8 cellular contexts compared by ENCODE assay signal in the genomic region with DNA sequence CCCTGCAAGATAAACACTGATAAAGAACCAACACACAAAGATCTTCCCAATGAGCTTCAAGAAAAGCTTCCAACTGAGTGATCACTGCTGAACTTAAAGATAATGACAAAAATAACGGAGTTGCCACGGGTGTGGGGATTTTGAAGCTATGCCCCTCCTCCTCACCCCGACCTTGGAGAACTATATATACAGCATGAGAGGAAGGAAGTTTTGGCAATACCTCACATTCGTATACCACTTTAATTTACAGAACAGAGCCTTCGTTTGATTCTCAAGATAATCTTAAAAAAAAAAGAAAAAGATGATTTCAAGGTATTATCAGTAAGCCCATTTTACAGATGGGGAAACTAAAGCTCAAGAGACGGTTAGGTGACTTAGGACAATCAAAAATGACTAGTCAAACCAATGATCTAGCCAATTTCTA. TPM values are rescaled to one million over a fixed set of nuclear protein-coding genes. Genes with fewer than 3 reads are reported as not detected.
DNase-seq lines count a peak whose midpoint lies in the region; ATAC-seq, FAIRE-seq and TF ChIP-seq lines count a peak whose summit lies in the region.

No MANE protein-coding gene starts in this region.

- TF ChIP-seq CTCF in AG10803 (conservative IDR thresholded peaks at IDR 0.05; ENCODE audit: low read length) (no peak), ascending aorta (IDR thresholded peaks at IDR 0.05) (no peak), right lobe of liver (IDR thresholded peaks at IDR 0.05) (no peak)

- H3K27me3 ChIP-seq in ascending aorta: no peaks in the 10 kb centered on the region
- no peaks in the 10 kb centered on the region for H3K27me3 ChIP-seq in right lobe of liver

- peak overlapping the region; percentile 80 for H3K4me3 ChIP-seq in AG10803 (ENCODE audit: low read length)
- H3K4me3 ChIP-seq in ascending aorta: peak overlapping the region; percentile 67 to 89
- H3K4me3 ChIP-seq in right lobe of liver: peak overlapping the region; percentile 70 to 91 (median 79)
- H3K4me3 ChIP-seq in urinary bladder (ENCODE audit: low read depth, low read length): peak overlapping the region; percentile 67

- no peak for DNase-seq in AG10803 (ENCODE audit: low read depth)
- no peak for DNase-seq in HTR-8/SVneo (ENCODE audit: insufficient read length, low spot score)
- no peak for DNase-seq in ascending aorta (ENCODE audit: low spot score in 2 of 2)
- DNase-seq in right lobe of liver: no peak
- no peak for DNase-seq in DMS53 treated with DMSO at 0.1 percent for 48 hours (lab: John Stamatoyannopoulos, UW; ENCODE audit: unreplicated experiment)
- no peak for DNase-seq in NCI-H1694 (lab: John Stamatoyannopoulos, UW)

- intact Hi-C loops in ascending aorta (cut with DNase I): loop anchor here (2.0 kb wide), 1 partner anchor 111 kb away; no protein-coding TSS in a partner anchor
- intact Hi-C loops in right lobe of liver (cut with DNase I): no loop called here

- no peaks in the 10 kb centered on the region for H3K9me3 ChIP-seq in ascending aorta
- no peaks in the 10 kb centered on the region for H3K9me3 ChIP-seq in right lobe of liver

- ATAC-seq in right lobe of liver (no peak), HG02798 (IDR thresholded peaks at IDR 0.05; ENCODE audit: poor library complexity, unreplicated experiment) (no peak)

- no peaks in the 10 kb centered on the region for H3K36me3 ChIP-seq in ascending aorta
- H3K36me3 ChIP-seq in right lobe of liver: no peaks in the 10 kb centered on the region
- no peaks in the 10 kb centered on the region for H3K36me3 ChIP-seq in urinary bladder (ENCODE audit: insufficient read depth)

- TF ChIP-seq POLR2A in right lobe of liver (IDR thresholded peaks at IDR 0.05): no peak

- FAIRE-seq in HTR-8/SVneo (lab: Jason Lieb, UNC): peak; percentile 9

- H3K4me1 ChIP-seq in ascending aorta (peaks cover 6 to 18% of the 10 kb centered on the region in 2 donors), right lobe of liver (peaks cover 0 to 13% (median 4%) of the 10 kb centered on the region in 4 donors), urinary bladder (ENCODE audit: insufficient read depth) (no peaks in the 10 kb centered on the region)

- H3K27ac ChIP-seq in ascending aorta (peak overlapping the region; percentile 90 to 99), right lobe of liver (peak overlapping the region; percentile 85 to 92 (median 92)), urinary bladder (ENCODE audit: low read depth) (peak overlapping the region; percentile 89)

- WGBS in right lobe of liver (ENCODE audit: insufficient coverage, low coverage, low lambda C conversion rate, missing lambda C conversion rate): 1% methylated on average over 6 of the region's 6 CpGs
- WGBS in urinary bladder: 3% methylated on average over 6 of the region's 6 CpGs

RNA-seq across cellular contexts. Expression of a gene that starts 0.7 kb away (rescaled TPM):
- 116 TPM for total RNA-seq in ascending aorta
- 10 to 100 TPM; 22.2 to 56.8 (median 39.6) TPM for total RNA-seq in right lobe of liver
- 70.3 TPM for total RNA-seq in urinary bladder
- polyA plus RNA-seq in urinary bladder: 74.7 TPM

RNA-seq across cellular contexts. Expression of a gene that starts 50.3 kb away (rescaled TPM):
- total RNA-seq in ascending aorta: 190 TPM
- 100 to 1,000 TPM; 205 to 296 (median 279) TPM for total RNA-seq in right lobe of liver
- total RNA-seq in urinary bladder: 231 TPM
- 242 TPM for polyA plus RNA-seq in urinary bladder

RNA-seq across cellular contexts. Expression of a gene that starts 56.7 kb away (rescaled TPM):
- not detected for total RNA-seq in ascending aorta
- 1 to 10 TPM; 2.1 to 9.6 (median 3.1) TPM for total RNA-seq in right lobe of liver
- 1.5 TPM for total RNA-seq in urinary bladder
- polyA plus RNA-seq in urinary bladder: 2.3 TPM
